ENCODE assay signal across 37 cellular contexts in genomic region chr17:58111676-58112075, GRCh38. TPM values are rescaled to one million over a fixed set of nuclear protein-coding genes. Genes with fewer than 3 reads are reported as not detected.
"Had no signal": no experiment of that assay in that cellular context is flagged by ENCODE, and none has a peak within 500 bp of the region (broad histone marks: within the 10 kb centered on the region; RNA-seq: fewer than 3 reads in every experiment).

No MANE protein-coding gene starts in this region.

- H3K36me3 Mint-ChIP-seq: naive thymus-derived CD8-positive, alpha-beta T cell; natural killer cell treated with Interleukin-12 subunit alpha and Interleukin-12 subunit beta and Interleukin-15 and Interleukin-18, amount 100 ng/mL, for 72 hours; stimulated activated naive B cell treated with anti-CD40 and anti-IgM and Interleukin-4, amounts not matched to agents 10 μg/mL and 1 μg/mL and 100 μg/mL, for 72 hours had no signal

- H3K4me3 ChIP-seq: ovary, psoas muscle, skin epidermis, smooth muscle cell, spleen, stomach, thoracic aorta, thyroid gland, tibial nerve, upper lobe of left lung, vagina had no signal

- H3K4me1 Mint-ChIP-seq: nephron progenitor cell; stimulated activated naive B cell treated with anti-CD40 and anti-IgM and Interleukin-4, amounts not matched to agents 10 μg/mL and 1 μg/mL and 100 μg/mL, for 72 hours had no signal

- H3K27me3 ChIP-seq: ovary, thyroid gland, tibial nerve, upper lobe of left lung, vagina had no signal

- ATAC-seq: naive thymus-derived CD8-positive, alpha-beta T cell; natural killer cell treated with Interleukin-12 subunit alpha and Interleukin-12 subunit beta and Interleukin-15 and Interleukin-18, amount 100 ng/mL, for 72 hours; psoas muscle; right cardiac atrium; sciatic nerve; stimulated activated naive B cell treated with anti-CD40 and anti-IgM and Interleukin-4, amounts not matched to agents 10 μg/mL and 1 μg/mL and 100 μg/mL, for 72 hours had no signal

- H3K9me3 Mint-ChIP-seq: naive thymus-derived CD8-positive, alpha-beta T cell; natural killer cell treated with Interleukin-12 subunit alpha and Interleukin-12 subunit beta and Interleukin-15 and Interleukin-18, amount 100 ng/mL, for 72 hours; neural crest cell; stimulated activated naive B cell treated with anti-CD40 and anti-IgM and Interleukin-4, amounts not matched to agents 10 μg/mL and 1 μg/mL and 100 μg/mL, for 72 hours; stimulated activated naive CD8-positive, alpha-beta T cell treated with anti-CD3 and anti-CD28 coated beads, Interleukin-15, Interleukin-2, amounts not matched to agents 100 ng/mL and 50 ng/mL, for 24 hours had no signal

- H3K27ac ChIP-seq: neutrophil, ovary, parathyroid adenoma, psoas muscle, skin epidermis, spleen, stomach, thoracic aorta, thyroid gland, tibial nerve, upper lobe of left lung, vagina had no signal

- H3K27ac Mint-ChIP-seq: naive thymus-derived CD8-positive, alpha-beta T cell; natural killer cell treated with Interleukin-12 subunit alpha and Interleukin-12 subunit beta and Interleukin-15 and Interleukin-18, amount 100 ng/mL, for 72 hours; nephron progenitor cell; progenitor cell of endocrine pancreas; stimulated activated naive B cell treated with anti-CD40 and anti-IgM and Interleukin-4, amounts not matched to agents 10 μg/mL and 1 μg/mL and 100 μg/mL, for 72 hours; stimulated activated naive CD8-positive, alpha-beta T cell treated with anti-CD3 and anti-CD28 coated beads, Interleukin-15, Interleukin-2, amounts not matched to agents 100 ng/mL and 50 ng/mL, for 24 hours had no signal

- H3K4me1 ChIP-seq: psoas muscle, stomach, thyroid gland, tibial nerve, vagina had no signal

- FAIRE-seq: urothelium cell line had no signal

- H3K36me3 ChIP-seq: neutrophil, ovary, spleen, stomach, thoracic aorta, thyroid gland, tibial nerve, upper lobe of left lung, vagina had no signal

- H3K9ac ChIP-seq: parathyroid adenoma had no signal

- H3K9me3 ChIP-seq: neutrophil, ovary, psoas muscle, spleen, stomach, thoracic aorta, thyroid gland, upper lobe of left lung, vagina had no signal

- H3K4me2 ChIP-seq: smooth muscle cell had no signal

- H2AFZ ChIP-seq: parathyroid adenoma had no signal

- H3K4me3 Mint-ChIP-seq: naive thymus-derived CD8-positive, alpha-beta T cell; natural killer cell treated with Interleukin-12 subunit alpha and Interleukin-12 subunit beta and Interleukin-15 and Interleukin-18, amount 100 ng/mL, for 72 hours; nephron progenitor cell; neural crest cell; stimulated activated naive B cell treated with anti-CD40 and anti-IgM and Interleukin-4, amounts not matched to agents 10 μg/mL and 1 μg/mL and 100 μg/mL, for 72 hours; stimulated activated naive CD8-positive, alpha-beta T cell treated with anti-CD3 and anti-CD28 coated beads, Interleukin-15, Interleukin-2, amounts not matched to agents 100 ng/mL and 50 ng/mL, for 24 hours had no signal

- H3K27me3 Mint-ChIP-seq: stimulated activated naive CD8-positive, alpha-beta T cell treated with anti-CD3 and anti-CD28 coated beads, Interleukin-15, Interleukin-2, amounts not matched to agents 100 ng/mL and 50 ng/mL, for 24 hours had no signal

- DNase-seq: naive thymus-derived CD8-positive, alpha-beta T cell; nephron progenitor cell; occipital lobe; ovary; posterior cingulate gyrus; psoas muscle; right cardiac atrium; spleen; stimulated activated CD4-positive, alpha-beta T cell treated with anti-CD3 and anti-CD28 coated beads, Interleukin-12 subunit alpha, Interleukin-12 subunit beta, amount 100 ng/mL, for 4 hours; stimulated activated CD4-positive, alpha-beta T cell treated with anti-CD3 and anti-CD28 coated beads, Interleukin-1b, Interleukin-23, amount 100 ng/mL, for 48 hours; stimulated activated CD4-positive, alpha-beta T cell treated with anti-CD3 and anti-CD28 coated beads, Interleukin-4, amount 100 ng/mL, for 1 hour; stimulated activated CD4-positive, alpha-beta T cell treated with anti-CD3 and anti-CD28 coated beads, Interleukin-4, amount 100 ng/mL, for 4 hours; stimulated activated CD8-positive, alpha-beta memory T cell treated with anti-CD3 and anti-CD28 coated beads, Interleukin-4, amount 100 ng/mL, for 48 hours; stimulated activated naive B cell treated with anti-CD40 and anti-IgM and Interleukin-4, amounts not matched to agents 10 μg/mL and 1 μg/mL and 100 μg/mL, for 72 hours; stimulated activated naive CD4-positive, alpha-beta T cell treated with Interleukin-2 at 50 U/mL for 16 hours; stomach; thyroid gland; trophoblast cell; upper lobe of left lung had no signal

RNA-seq across cellular contexts. Expression of gene OR4D1, which starts 36.5 kb away (rescaled TPM):
- total RNA-seq: osteoblast, ovary, progenitor cell of endocrine pancreas, psoas muscle, renal cortical epithelial cell, right cardiac atrium, sciatic nerve, smooth muscle cell, stomach, subcutaneous adipose tissue, thoracic aorta, thyroid gland, tibial nerve, upper lobe of left lung, ureter, vagina had no signal
- polyA plus RNA-seq: right cardiac atrium, smooth muscle cell had no signal

RNA-seq across cellular contexts. Expression of gene OR4D2, which starts 55.1 kb away (rescaled TPM):
- total RNA-seq: naive thymus-derived CD8-positive, alpha-beta T cell; natural killer cell treated with Interleukin-12 subunit alpha and Interleukin-12 subunit beta and Interleukin-15 and Interleukin-18, amount 100 ng/mL, for 72 hours; neural crest cell; occipital lobe; osteoblast; ovary; progenitor cell of endocrine pancreas; psoas muscle; renal cortical epithelial cell; right cardiac atrium; sciatic nerve; smooth muscle cell; spleen; stomach; subcutaneous adipose tissue; temporal lobe; thoracic aorta; thyroid gland; tibial nerve; upper lobe of left lung; ureter; vagina had no signal
- polyA plus RNA-seq: naive thymus-derived CD8-positive, alpha-beta T cell; ovary; psoas muscle; right cardiac atrium; smooth muscle cell; spleen; stomach had no signal
